Comparison of ENCODE assay signal across 21 cellular contexts in the genomic region with DNA sequence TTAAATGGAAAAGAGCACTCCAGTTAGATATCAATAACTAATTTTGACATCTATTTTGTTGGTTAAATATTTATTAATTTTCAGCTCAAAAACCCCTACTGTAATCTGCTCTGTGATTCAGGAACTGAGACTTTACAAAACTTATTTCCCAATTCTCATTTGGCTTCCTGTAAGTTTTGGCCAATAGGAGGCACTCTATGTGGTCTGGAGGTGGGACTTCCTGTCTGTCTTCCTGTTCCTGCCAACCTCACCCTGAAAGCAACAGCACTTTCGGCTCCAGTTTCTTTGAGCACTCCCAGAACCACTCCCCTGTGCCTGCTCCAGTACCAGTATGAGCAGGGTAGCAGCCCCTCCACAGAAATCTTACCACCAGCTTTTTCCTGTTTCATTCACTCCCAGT.
A peak's percentile ranks its signal among the peaks of the same experiment; 100 is the strongest.
DNase-seq lines count a peak whose midpoint lies in the region; ATAC-seq, FAIRE-seq and TF ChIP-seq lines count a peak whose summit lies in the region.
"Had no signal": no experiment of that assay in that cellular context is flagged by ENCODE, and none has a peak within 500 bp of the region (broad histone marks: within the 10 kb centered on the region; RNA-seq: fewer than 3 reads in every experiment).

No MANE protein-coding gene starts in this region.

- 0 to 4% methylated on average over 1 of the region's 1 CpG for WGBS in pancreas, 2 donors

- H3K36me3 ChIP-seq in OCI-LY7 (ENCODE audit: insufficient read depth, low read length) = no peaks in the 10 kb centered on the region
- no peaks in the 10 kb centered on the region for H3K36me3 ChIP-seq in pancreas
- H3K36me3 ChIP-seq in PC-9 (ENCODE audit: low read depth) = no peaks in the 10 kb centered on the region
- H3K36me3 ChIP-seq: BLaER1, SJCRH30 had no signal

- no peaks in the 10 kb centered on the region for H3K4me1 ChIP-seq in OCI-LY7 (ENCODE audit: insufficient read depth, low read length, poor library complexity, severe bottlenecking)
- no peaks in the 10 kb centered on the region for H3K4me1 ChIP-seq in pancreas
- H3K4me1 ChIP-seq in PC-9 (replicated peaks; ENCODE audit: insufficient read depth) = no peaks in the 10 kb centered on the region
- H3K4me1 ChIP-seq: A549, BLaER1, SJCRH30 had no signal

- H3K27me3 ChIP-seq in pancreas (peaks cover 0 to 13% (median 0%) of the 10 kb centered on the region in 4 donors), PC-9 (ENCODE audit: insufficient read depth, low read depth) (no peaks in the 10 kb centered on the region)
- H3K27me3 ChIP-seq: BLaER1, SJCRH30 had no signal

- in situ Hi-C loops in KBM-7 (cut with MboI; ENCODE audit: low pct_unique_long_range_greater_than_20kb, low sequenced_read_pairs) = no loop called here

- peak overlapping the region; percentile 28 for H3K27ac Mint-ChIP-seq in activated CD8-positive, alpha-beta T cell treated with anti-CD3 and anti-CD28 coated beads for 36 hours
- no peak overlapping the region for H3K27ac Mint-ChIP-seq in activated CD8-positive, alpha-beta T cell treated with anti-CD3 and anti-CD28 coated beads, Interleukin-2, amount 10 ng/mL, durations not matched to agents 7 days and 5 days
- H3K27ac Mint-ChIP-seq in stimulated activated naive B cell treated with anti-CD40 and anti-IgM and Interleukin-4, amounts not matched to agents 10 μg/mL and 1 μg/mL and 100 μg/mL, for 72 hours = no peak overlapping the region
- H3K27ac Mint-ChIP-seq: CD8-positive, alpha-beta T cell had no signal

- ATAC-seq in activated CD8-positive, alpha-beta T cell treated with anti-CD3 and anti-CD28 coated beads for 36 hours = peak; percentile 30
- ATAC-seq in activated CD8-positive, alpha-beta T cell treated with anti-CD3 and anti-CD28 coated beads, Interleukin-2, amount 10 ng/mL, durations not matched to agents 7 days and 5 days = no peak
- peak in 1 of 2 donors; percentile 18 for ATAC-seq in stimulated activated naive B cell treated with anti-CD40 and anti-IgM and Interleukin-4, amounts not matched to agents 10 μg/mL and 1 μg/mL and 100 μg/mL, for 72 hours (replicated peaks)
- ATAC-seq in pancreas = no peak
- no peak for ATAC-seq in GM18870 (IDR thresholded peaks at IDR 0.05; ENCODE audit: unreplicated experiment)
- ATAC-seq: A549; CD8-positive, alpha-beta T cell; HepG2; PC-3 had no signal

- intact Hi-C loops in activated CD8-positive, alpha-beta T cell treated with anti-CD3 and anti-CD28 coated beads for 36 hours (cut with micrococcal nuclease) = no loop called here
- intact Hi-C loops in OCI-LY7 (cut with micrococcal nuclease; ENCODE audit: unreplicated experiment) (no loop called here), pancreas (cut with DNase I) (no loop called here), PC-9 (cut with micrococcal nuclease; ENCODE audit: unreplicated experiment) (no loop called here)

- no peak overlapping the region for H3K4me3 Mint-ChIP-seq in activated CD8-positive, alpha-beta T cell treated with anti-CD3 and anti-CD28 coated beads for 36 hours
- H3K4me3 Mint-ChIP-seq in activated CD8-positive, alpha-beta T cell treated with anti-CD3 and anti-CD28 coated beads, Interleukin-2, amount 10 ng/mL, durations not matched to agents 7 days and 5 days = no peak overlapping the region
- no peak overlapping the region for H3K4me3 Mint-ChIP-seq in stimulated activated naive B cell treated with anti-CD40 and anti-IgM and Interleukin-4, amounts not matched to agents 10 μg/mL and 1 μg/mL and 100 μg/mL, for 72 hours
- H3K4me3 Mint-ChIP-seq: CD8-positive, alpha-beta T cell had no signal

- CTCF ChIA-PET in activated CD8-positive, alpha-beta T cell treated with anti-CD3 and anti-CD28 coated beads for 36 hours (lab: Charles Lee) = no interaction called here
- CTCF ChIA-PET in activated CD8-positive, alpha-beta T cell treated with anti-CD3 and anti-CD28 coated beads, Interleukin-2, amount 10 ng/mL, durations not matched to agents 7 days and 5 days (lab: Charles Lee) = no interaction called here
- CTCF ChIA-PET in OCI-LY7 (lab: Charles Lee; ENCODE audit: unreplicated experiment) (no interaction called here), PC-9 (lab: Charles Lee) (no interaction called here)

- peaks cover 3% of the 10 kb centered on the region for H3K4me1 Mint-ChIP-seq in activated CD8-positive, alpha-beta T cell treated with anti-CD3 and anti-CD28 coated beads for 36 hours (ENCODE audit: low read depth)
- H3K4me1 Mint-ChIP-seq in activated CD8-positive, alpha-beta T cell treated with anti-CD3 and anti-CD28 coated beads, Interleukin-2, amount 10 ng/mL, durations not matched to agents 7 days and 5 days (ENCODE audit: low read depth) = peaks cover 7% of the 10 kb centered on the region
- no peaks in the 10 kb centered on the region for H3K4me1 Mint-ChIP-seq in stimulated activated naive B cell treated with anti-CD40 and anti-IgM and Interleukin-4, amounts not matched to agents 10 μg/mL and 1 μg/mL and 100 μg/mL, for 72 hours

- no peaks in the 10 kb centered on the region for H4K20me1 ChIP-seq in OCI-LY7 (ENCODE audit: insufficient read depth, low read length)
- H4K20me1 ChIP-seq in PC-9 (ENCODE audit: insufficient read depth) = no peaks in the 10 kb centered on the region
- H4K20me1 ChIP-seq: BLaER1 had no signal

- no peak for TF ChIP-seq CTCF in activated CD8-positive, alpha-beta T cell treated with anti-CD3 and anti-CD28 coated beads for 36 hours (IDR thresholded peaks at IDR 0.05)
- TF ChIP-seq CTCF in OCI-LY7 (conservative IDR thresholded peaks at IDR 0.05; ENCODE audit: low read length) (0 out of 2 replicates have a peak, but pooled peaks have one; percentile 22), pancreas (IDR thresholded peaks at IDR 0.05) (no peak), PC-9 (conservative IDR thresholded peaks at IDR 0.05) (no peak)

- no peak overlapping the region for H3K27ac ChIP-seq in OCI-LY7 (ENCODE audit: low read depth, low read length, poor library complexity, severe bottlenecking)
- no peak overlapping the region for H3K27ac ChIP-seq in pancreas
- H3K27ac ChIP-seq in PC-9 = no peak overlapping the region
- H3K27ac ChIP-seq: A549, BLaER1, SJCRH30 had no signal

- H3K36me3 Mint-ChIP-seq in activated CD8-positive, alpha-beta T cell treated with anti-CD3 and anti-CD28 coated beads for 36 hours (ENCODE audit: low read depth) = peaks cover 7% of the 10 kb centered on the region
- peaks cover 8% of the 10 kb centered on the region for H3K36me3 Mint-ChIP-seq in activated CD8-positive, alpha-beta T cell treated with anti-CD3 and anti-CD28 coated beads, Interleukin-2, amount 10 ng/mL, durations not matched to agents 7 days and 5 days (ENCODE audit: low read depth)
- H3K36me3 Mint-ChIP-seq in stimulated activated naive B cell treated with anti-CD40 and anti-IgM and Interleukin-4, amounts not matched to agents 10 μg/mL and 1 μg/mL and 100 μg/mL, for 72 hours = no peaks in the 10 kb centered on the region
- H3K36me3 Mint-ChIP-seq: CD8-positive, alpha-beta T cell had no signal

- FAIRE-seq in pancreas (lab: Jason Lieb, UNC) = no peak
- FAIRE-seq: A549, HepG2 had no signal

- H3K9me3 ChIP-seq in OCI-LY7 (ENCODE audit: low read length) (peaks cover 12% of the 10 kb centered on the region; the same call in 1 of the 2 replicates), pancreas (no peaks in the 10 kb centered on the region), PC-9 (ENCODE audit: insufficient read depth, low read depth) (no peaks in the 10 kb centered on the region)
- H3K9me3 ChIP-seq: A549, SJCRH30 had no signal

- H3K4me3 ChIP-seq in OCI-LY7 (ENCODE audit: low read depth, low read length, poor library complexity, severe bottlenecking) = no peak overlapping the region
- H3K4me3 ChIP-seq in pancreas = no peak overlapping the region
- H3K4me3 ChIP-seq in PC-9 = no peak overlapping the region
- H3K4me3 ChIP-seq: A549, BLaER1, SJCRH30 had no signal

- H3K27me3 Mint-ChIP-seq in activated CD8-positive, alpha-beta T cell treated with anti-CD3 and anti-CD28 coated beads for 36 hours = no peaks in the 10 kb centered on the region
- H3K27me3 Mint-ChIP-seq in activated CD8-positive, alpha-beta T cell treated with anti-CD3 and anti-CD28 coated beads, Interleukin-2, amount 10 ng/mL, durations not matched to agents 7 days and 5 days (ENCODE audit: low read depth) = peaks cover 2% of the 10 kb centered on the region
- H3K27me3 Mint-ChIP-seq in stimulated activated naive B cell treated with anti-CD40 and anti-IgM and Interleukin-4, amounts not matched to agents 10 μg/mL and 1 μg/mL and 100 μg/mL, for 72 hours = no peaks in the 10 kb centered on the region

- no TSS peak for BruUV-seq in OCI-LY7 (replicated peaks; lab: Mats Ljungman, UMichigan)
- BruUV-seq in PC-9 (replicated peaks; lab: Mats Ljungman, UMichigan) = no TSS peak

- peak; percentile 21 for DNase-seq in activated CD8-positive, alpha-beta T cell treated with anti-CD3 and anti-CD28 coated beads for 36 hours
- no peak for DNase-seq in activated CD8-positive, alpha-beta T cell treated with anti-CD3 and anti-CD28 coated beads, Interleukin-2, amount 10 ng/mL, durations not matched to agents 7 days and 5 days
- DNase-seq in KBM-7 (peak; percentile 30), OCI-LY7 (ENCODE audit: low spot score) (peak; percentile 30), pancreas (no peak), PC-9 (no peak)
- peak; percentile 1 for DNase-seq in stimulated activated naive B cell treated with anti-CD40 and anti-IgM and Interleukin-4, amounts not matched to agents 10 μg/mL and 1 μg/mL and 100 μg/mL, for 72 hours
- DNase-seq: Calu3; CD8-positive, alpha-beta T cell; DMS53; NCI-H1417; NCI-H187 treated with DMSO at 0.1 percent for 48 hours; NCI-H2227 treated with DMSO at 0.1 percent for 48 hours; NCI-H524; NCI-H82; PC-3; SJCRH30 had no signal

- H3K9me2 ChIP-seq in OCI-LY7 (ENCODE audit: insufficient read depth, low read length) (no peaks in the 10 kb centered on the region), PC-9 (ENCODE audit: insufficient read depth) (no peaks in the 10 kb centered on the region)

- no peaks in the 10 kb centered on the region for H3K79me2 ChIP-seq in OCI-LY7 (ENCODE audit: insufficient read depth, low read depth, low read length)
- no peaks in the 10 kb centered on the region for H3K79me2 ChIP-seq in PC-9 (ENCODE audit: low read depth)

- H3F3A ChIP-seq in PC-9 (ENCODE audit: insufficient read depth, low read depth) = no peaks in the 10 kb centered on the region

- H3K9me3 Mint-ChIP-seq in activated CD8-positive, alpha-beta T cell treated with anti-CD3 and anti-CD28 coated beads for 36 hours = peaks cover 7% of the 10 kb centered on the region
- peaks cover 11% of the 10 kb centered on the region for H3K9me3 Mint-ChIP-seq in activated CD8-positive, alpha-beta T cell treated with anti-CD3 and anti-CD28 coated beads, Interleukin-2, amount 10 ng/mL, durations not matched to agents 7 days and 5 days (ENCODE audit: insufficient read depth)
- H3K9me3 Mint-ChIP-seq in stimulated activated naive B cell treated with anti-CD40 and anti-IgM and Interleukin-4, amounts not matched to agents 10 μg/mL and 1 μg/mL and 100 μg/mL, for 72 hours = peaks cover 4 to 15% of the 10 kb centered on the region in 2 donors

- POLR2A ChIA-PET in activated CD8-positive, alpha-beta T cell treated with anti-CD3 and anti-CD28 coated beads for 36 hours (lab: Charles Lee) = interaction anchor here (0.9 kb wide), 1 partner anchor 9 kb away, joined by 3 read pairs; no protein-coding TSS in a partner anchor
- POLR2A ChIA-PET in activated CD8-positive, alpha-beta T cell treated with anti-CD3 and anti-CD28 coated beads, Interleukin-2, amount 10 ng/mL, durations not matched to agents 7 days and 5 days (lab: Charles Lee) = no interaction called here
- POLR2A ChIA-PET in OCI-LY7 (lab: Charles Lee) = no interaction called here
- POLR2A ChIA-PET in PC-9 (lab: Charles Lee; ENCODE audit: unreplicated experiment) = no interaction called here

- H2AFZ ChIP-seq in OCI-LY7 (ENCODE audit: low read length) (peak overlapping the region; percentile 86), PC-9 (no peak overlapping the region)

- H3K4me2 ChIP-seq in OCI-LY7 (ENCODE audit: low read length) (no peak overlapping the region), PC-9 (no peak overlapping the region)
- H3K4me2 ChIP-seq: A549, BLaER1 had no signal

Comparison
In these comparisons a context has a peak if more than half of its experiments do, and no peak if none do; other contexts are left out.
1. DNase-seq: peak in activated CD8-positive, alpha-beta T cell treated with anti-CD3 and anti-CD28 coated beads for 36 hours (single experiment), KBM-7 (single experiment), OCI-LY7 (single experiment) and stimulated activated naive B cell treated with anti-CD40 and anti-IgM and Interleukin-4, amounts not matched to agents 10 μg/mL and 1 μg/mL and 100 μg/mL, for 72 hours (single experiment); none in activated CD8-positive, alpha-beta T cell treated with anti-CD3 and anti-CD28 coated beads, Interleukin-2, amount 10 ng/mL, durations not matched to agents 7 days and 5 days (single experiment), pancreas (0 of 6) and PC-9 (0 of 2).